Comparison of ENCODE assay signal across 21 cellular contexts in genomic region chr7:158096582-158096981, GRCh38.
A peak's percentile ranks its signal among the peaks of the same experiment; 100 is the strongest.
DNase-seq lines count a peak whose midpoint lies in the region; ATAC-seq and TF ChIP-seq lines count a peak whose summit lies in the region.
"Had no signal": no experiment of that assay in that cellular context is flagged by ENCODE, and none has a peak within 500 bp of the region (broad histone marks: within the 10 kb centered on the region; RNA-seq: fewer than 3 reads in every experiment).

No MANE protein-coding gene starts in this region.

- no peak overlapping the region for H3K4me3 ChIP-seq in left ventricle myocardium inferior
- peak overlapping the region; percentile 45 for H3K4me3 ChIP-seq in neural cell (ENCODE audit: low read length)
- H3K4me3 ChIP-seq: GM23338 had no signal

- peaks cover 5% of the 10 kb centered on the region for H3F3A ChIP-seq in neural cell (ENCODE audit: insufficient read depth, low read length, poor library complexity, severe bottlenecking)

- H3K9me3 Mint-ChIP-seq in chondrocyte (ENCODE audit: low read depth) (peaks cover 33% of the 10 kb centered on the region), type B pancreatic cell (no peaks in the 10 kb centered on the region)

- H3K4me2 ChIP-seq in neural cell (ENCODE audit: low read length): no peak overlapping the region
- H3K4me2 ChIP-seq: GM23338 had no signal

- H3K27me3 Mint-ChIP-seq in chondrocyte (ENCODE audit: low read depth): no peaks in the 10 kb centered on the region
- peaks cover 20% of the 10 kb centered on the region for H3K27me3 Mint-ChIP-seq in type B pancreatic cell
- H3K27me3 Mint-ChIP-seq: IgD-negative memory B cell had no signal

- no peaks in the 10 kb centered on the region for H4K20me1 ChIP-seq in neural cell (ENCODE audit: insufficient read depth)

- H3K4me1 Mint-ChIP-seq in chondrocyte (ENCODE audit: low read depth): no peaks in the 10 kb centered on the region
- no peaks in the 10 kb centered on the region for H3K4me1 Mint-ChIP-seq in type B pancreatic cell (ENCODE audit: unreplicated experiment)
- H3K4me1 Mint-ChIP-seq: CD8-positive, alpha-beta memory T cell; GM23338; IgD-negative memory B cell had no signal

- TF ChIP-seq EP300 in neural cell (conservative IDR thresholded peaks at IDR 0.05; ENCODE audit: poor library complexity, severe bottlenecking): no peak

- no peak for TF ChIP-seq RAD21 in neural cell (conservative IDR thresholded peaks at IDR 0.05)

- no peak overlapping the region for H2AFZ ChIP-seq in neural cell (ENCODE audit: low read depth, low read length)
- H2AFZ ChIP-seq: GM23338 had no signal

- H3K4me3 Mint-ChIP-seq in chondrocyte (ENCODE audit: unreplicated experiment) (no peak overlapping the region), type B pancreatic cell (no peak overlapping the region)
- H3K4me3 Mint-ChIP-seq: CD8-positive, alpha-beta memory T cell; GM23338; IgD-negative memory B cell had no signal

- H3K9ac ChIP-seq in neural cell (ENCODE audit: low read length): peak overlapping the region; percentile 57

- H3K27ac Mint-ChIP-seq in chondrocyte (ENCODE audit: unreplicated experiment) (no peak overlapping the region), type B pancreatic cell (no peak overlapping the region)
- H3K27ac Mint-ChIP-seq: CD8-positive, alpha-beta memory T cell; GM23338; IgD-negative memory B cell had no signal

- no peak for ATAC-seq in Right ventricle myocardium superior (ENCODE audit: poor library complexity)
- ATAC-seq: GM23338, Right ventricle myocardium inferior had no signal

- H3K9me3 ChIP-seq in left ventricle myocardium inferior (replicated peaks): no peaks in the 10 kb centered on the region
- no peaks in the 10 kb centered on the region for H3K9me3 ChIP-seq in neural cell (ENCODE audit: low read length)

- H3K27ac ChIP-seq in left ventricle myocardium inferior (replicated peaks) (no peak overlapping the region), neural cell (ENCODE audit: low read length) (peak overlapping the region; percentile 74)
- H3K27ac ChIP-seq: C4-2B had no signal

- H3K27me3 ChIP-seq in left ventricle myocardium inferior (ENCODE audit: low read depth) (peaks cover 4% of the 10 kb centered on the region), neural cell (ENCODE audit: insufficient read depth, low read depth, low read length) (no peaks in the 10 kb centered on the region)

- intact Hi-C loops in Right ventricle myocardium superior (cut with DNase I) (no loop called here), left ventricle myocardium inferior (cut with micrococcal nuclease) (no loop called here)

- no peaks in the 10 kb centered on the region for H3K9me2 ChIP-seq in neural cell (ENCODE audit: insufficient read depth, low read length)

- no peaks in the 10 kb centered on the region for H3K79me2 ChIP-seq in neural cell (replicated peaks; ENCODE audit: insufficient read depth, low read length)

- DNase-seq in Right ventricle myocardium superior (peak; percentile 22), left ventricle myocardium inferior (no peak), chondrocyte (ENCODE audit: low spot score) (peak; percentile 48), type B pancreatic cell (ENCODE audit: extremely low spot score, unreplicated experiment) (peak; percentile 44), middle frontal gyrus (ENCODE audit: extremely low spot score, low spot score) (no peak), NCI-H748 treated with DMSO at 0.1 percent for 48 hours (lab: John Stamatoyannopoulos, UW) (no peak)
- DNase-seq: Calu3; CD8-positive, alpha-beta memory T cell; DMS153; HCEC 1CT; NCI-H1105; NCI-H146; NCI-H2029; NCI-H2227 treated with DMSO at 0.1 percent for 48 hours; NCI-H510A; OCI-M1 had no signal

- H3K4me1 ChIP-seq in left ventricle myocardium inferior: no peaks in the 10 kb centered on the region

- peaks cover 2% of the 10 kb centered on the region for H3K36me3 Mint-ChIP-seq in chondrocyte (ENCODE audit: low read depth)
- H3K36me3 Mint-ChIP-seq in type B pancreatic cell: no peaks in the 10 kb centered on the region
- H3K36me3 Mint-ChIP-seq: CD8-positive, alpha-beta memory T cell; IgD-negative memory B cell had no signal

- no peaks in the 10 kb centered on the region for H3K36me3 ChIP-seq in left ventricle myocardium inferior
- H3K36me3 ChIP-seq in neural cell (ENCODE audit: insufficient read depth, low read length): no peaks in the 10 kb centered on the region

- TF ChIP-seq CTCF in left ventricle myocardium inferior (IDR thresholded peaks at IDR 0.05; ENCODE audit: borderline replicate concordance) (no peak), chondrocyte (IDR thresholded peaks at IDR 0.05) (no peak), neural cell (IDR thresholded peaks at IDR 0.05; ENCODE audit: poor library complexity, severe bottlenecking) (no peak), type B pancreatic cell (conservative IDR thresholded peaks at IDR 0.05) (no peak)

TF ChIP-seq in neural cell, 6 proteins besides CTCF, POLR2A, EP300 and RAD21:
- TF ChIP-seq REST (IDR thresholded peaks at IDR 0.05; ENCODE audit: borderline replicate concordance) (no peak), TAF1 (IDR thresholded peaks at IDR 0.05; ENCODE audit: low read depth) (no peak), POLR2AphosphoS5 (IDR thresholded peaks at IDR 0.05) (no peak), EZH2 (IDR thresholded peaks at IDR 0.05; ENCODE audit: borderline replicate concordance, insufficient read depth, low read length, poor library complexity, severe bottlenecking) (no peak), MXI1 (conservative IDR thresholded peaks at IDR 0.05; ENCODE audit: poor library complexity, severe bottlenecking) (no peak), SMC3 (conservative IDR thresholded peaks at IDR 0.05; ENCODE audit: poor library complexity) (no peak)

Comparison
In these comparisons a context has a peak if more than half of its experiments do, and no peak if none do; other contexts are left out.
1. DNase-seq: peak in Right ventricle myocardium superior (single experiment), chondrocyte (single experiment) and type B pancreatic cell (single experiment); none in left ventricle myocardium inferior (single experiment), middle frontal gyrus (single experiment) and NCI-H748 treated with DMSO at 0.1 percent for 48 hours (single experiment).